In genomic region chr1:40160806-40161124, GRCh38 we compare ENCODE assay signal across 1 cellular context.
A peak's percentile ranks its signal among the peaks of the same experiment; 100 is the strongest.
TF ChIP-seq lines count a peak whose summit lies in the region.

No MANE protein-coding gene starts in this region.

TF ChIP-seq in K562, 482 proteins besides CTCF, POLR2A, EP300 and RAD21 (continued from another document and continues in another):
- no peak for TF ChIP-seq ZNF318 (IDR thresholded peaks at IDR 0.05; ENCODE audit: borderline replicate concordance in 1 of 2, low read depth in 1 of 2)
- TF ChIP-seq SMAD4 (CRISPR knock-in tag; conservative IDR thresholded peaks at IDR 0.05): no peak
- TF ChIP-seq ZNF395 (CRISPR knock-in tag; IDR thresholded peaks at IDR 0.05): no peak
- TF ChIP-seq ZNF778 (CRISPR knock-in tag; IDR thresholded peaks at IDR 0.05): no peak
- no peak for TF ChIP-seq ELK3 (CRISPR knock-in tag; IDR thresholded peaks at IDR 0.05)
- TF ChIP-seq ZBTB40 (IDR thresholded peaks at IDR 0.05): 0 out of 2 replicates have a peak, but pooled peaks have one; percentile 56
- no peak for TF ChIP-seq ZBTB40 (CRISPR knock-in tag; IDR thresholded peaks at IDR 0.05)
- peak; percentile 85 for TF ChIP-seq NFATC3 (IDR thresholded peaks at IDR 0.05)
- TF ChIP-seq RB1 (IDR thresholded peaks at IDR 0.05; ENCODE audit: low read depth): no peak
- no peak for TF ChIP-seq HMBOX1 (IDR thresholded peaks at IDR 0.05)
- no peak for TF ChIP-seq SREBF2 (CRISPR knock-in tag; IDR thresholded peaks at IDR 0.05)
- peak; percentile 2; the same call in 1 of the 2 replicates for TF ChIP-seq ZNF354B (CRISPR knock-in tag; IDR thresholded peaks at IDR 0.05)
- no peak for TF ChIP-seq ARNT (IDR thresholded peaks at IDR 0.05)
- TF ChIP-seq MCM3 (IDR thresholded peaks at IDR 0.05): no peak
- no peak for TF ChIP-seq CBX1 (IDR thresholded peaks at IDR 0.05; ENCODE audit: low read depth)
- no peak for TF ChIP-seq POLR3A (IDR thresholded peaks at IDR 0.05; ENCODE audit: borderline replicate concordance, extremely low read depth, insufficient read depth, insufficient read length)
- no peak for TF ChIP-seq ZNF175 (CRISPR knock-in tag; IDR thresholded peaks at IDR 0.05; ENCODE audit: low read depth)
- TF ChIP-seq KLF6 (CRISPR knock-in tag; IDR thresholded peaks at IDR 0.05; ENCODE audit: borderline replicate concordance): no peak
- no peak for TF ChIP-seq POLR2AphosphoS2 (IDR thresholded peaks at IDR 0.05; ENCODE audit: low read length)
- TF ChIP-seq FOXJ2 (tag; IDR thresholded peaks at IDR 0.05): 0 out of 2 replicates have a peak, but pooled peaks have one; percentile 37
- TF ChIP-seq NR1H2 (CRISPR knock-in tag; IDR thresholded peaks at IDR 0.05): 0 out of 2 replicates have a peak, but pooled peaks have one; percentile 16
- TF ChIP-seq CHD1 (IDR thresholded peaks at IDR 0.05; ENCODE audit: low read length): no peak
- TF ChIP-seq ZNF609 (CRISPR knock-in tag; IDR thresholded peaks at IDR 0.05; ENCODE audit: borderline replicate concordance): 0 out of 2 replicates have a peak, but pooled peaks have one; percentile 33
- peak; percentile 49 for TF ChIP-seq BRD9 (IDR thresholded peaks at IDR 0.05; ENCODE audit: low read depth, partially characterized antibody)
- TF ChIP-seq KHSRP (IDR thresholded peaks at IDR 0.05): no peak
- no peak for TF ChIP-seq ZNF551 (CRISPR knock-in tag; IDR thresholded peaks at IDR 0.05)
- no peak for TF ChIP-seq KLF16 (IDR thresholded peaks at IDR 0.05)
- no peak for TF ChIP-seq MCM2 (IDR thresholded peaks at IDR 0.05; ENCODE audit: low read depth)
- TF ChIP-seq THRAP3 (IDR thresholded peaks at IDR 0.05; ENCODE audit: borderline replicate concordance): peak; percentile 15; the same call in 1 of the 2 replicates
- TF ChIP-seq ZFX (CRISPR knock-in tag; IDR thresholded peaks at IDR 0.05): no peak
- 0 out of 2 replicates have a peak, but pooled peaks have one; percentile 45 for TF ChIP-seq ZNF197 (CRISPR knock-in tag; IDR thresholded peaks at IDR 0.05; ENCODE audit: low read depth)
